19 cellular contexts compared by ENCODE assay signal in the genomic region with DNA sequence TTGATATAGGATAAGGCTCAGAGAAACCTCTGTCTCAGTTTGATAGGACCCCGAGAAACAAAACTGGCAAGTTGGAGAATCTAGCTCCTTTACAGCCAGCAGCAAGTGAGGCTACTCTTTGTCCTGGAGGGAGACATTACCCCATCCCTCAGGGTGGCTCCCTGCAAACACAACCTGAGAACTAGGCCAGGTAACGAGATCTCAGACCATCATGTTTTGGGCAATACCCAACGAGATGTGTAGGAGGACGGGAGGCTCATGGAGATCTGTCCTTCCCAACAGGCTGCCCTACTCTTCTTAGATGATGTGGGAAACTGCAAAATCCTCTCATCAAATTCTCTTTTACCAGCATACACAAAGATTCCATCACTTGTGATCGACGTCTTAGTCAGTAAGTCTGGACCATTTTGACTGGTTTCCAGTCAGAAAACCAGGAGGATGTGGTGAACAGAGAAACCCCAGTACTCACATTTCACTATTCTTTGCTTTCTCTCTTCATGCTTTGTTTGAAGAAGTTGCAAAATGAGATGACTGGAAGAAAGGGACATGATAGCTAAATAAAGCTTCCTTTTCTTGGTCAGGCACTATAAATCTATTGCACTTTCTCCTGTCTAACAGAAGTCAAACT. TPM values are rescaled to one million over a fixed set of nuclear protein-coding genes. Genes with fewer than 3 reads are reported as not detected.
DNase-seq lines count a peak whose midpoint lies in the region; ATAC-seq lines count a peak whose summit lies in the region.
"Had no signal": no experiment of that assay in that cellular context is flagged by ENCODE, and none has a peak within 500 bp of the region (broad histone marks: within the 10 kb centered on the region; RNA-seq: fewer than 3 reads in every experiment).

No MANE protein-coding gene starts in this region.

- no peaks in the 10 kb centered on the region for H3K9me3 ChIP-seq in thymus (ENCODE audit: control insufficient read depth)
- H3K9me3 ChIP-seq: heart left ventricle, tibial nerve had no signal

- peak overlapping the region; percentile 93 for H3K27ac Mint-ChIP-seq in activated T-cell treated with anti-CD3 and anti-CD28 coated beads, Interleukin-2, amount 50 U/mL, for 24 hours
- peak overlapping the region; percentile 3 for H3K27ac Mint-ChIP-seq in T-helper 1 cell treated with Interleukin-12 subunit alpha and Interleukin-12 subunit beta and Interleukin-4 antibody, amounts not matched to agents 30 μg/mL and 1 μg/mL, for 36 hours

- WGBS in thymus = 79% methylated on average over 6 of the region's 6 CpGs

- H3K27ac ChIP-seq in thymus (ENCODE audit: low read depth) = peak overlapping the region; percentile 31
- H3K27ac ChIP-seq: tibial nerve, VCaP had no signal

- no peaks in the 10 kb centered on the region for H3K9me3 Mint-ChIP-seq in activated T-cell treated with anti-CD3 and anti-CD28 coated beads, Interleukin-2, amount 50 U/mL, for 24 hours
- no peaks in the 10 kb centered on the region for H3K9me3 Mint-ChIP-seq in T-helper 1 cell treated with Interleukin-12 subunit alpha and Interleukin-12 subunit beta and Interleukin-4 antibody, amounts not matched to agents 30 μg/mL and 1 μg/mL, for 36 hours

- no peaks in the 10 kb centered on the region for H3K4me1 ChIP-seq in thymus (ENCODE audit: control insufficient read depth, insufficient read depth, low read length)
- H3K4me1 ChIP-seq: tibial nerve had no signal

- H3K36me3 ChIP-seq in thymus (ENCODE audit: control insufficient read depth, insufficient read depth) = no peaks in the 10 kb centered on the region
- H3K36me3 ChIP-seq: heart left ventricle, tibial nerve had no signal

- no peaks in the 10 kb centered on the region for H3K36me3 Mint-ChIP-seq in activated T-cell treated with anti-CD3 and anti-CD28 coated beads, Interleukin-2, amount 50 U/mL, for 24 hours (ENCODE audit: low read depth)
- no peaks in the 10 kb centered on the region for H3K36me3 Mint-ChIP-seq in T-helper 1 cell treated with Interleukin-12 subunit alpha and Interleukin-12 subunit beta and Interleukin-4 antibody, amounts not matched to agents 30 μg/mL and 1 μg/mL, for 36 hours (ENCODE audit: low read depth)

- no peak overlapping the region for H3K4me3 ChIP-seq in thymus (ENCODE audit: low read length)
- H3K4me3 ChIP-seq: heart left ventricle, tibial nerve had no signal

- peak overlapping the region; percentile 28 for H3K4me3 Mint-ChIP-seq in activated T-cell treated with anti-CD3 and anti-CD28 coated beads, Interleukin-2, amount 50 U/mL, for 24 hours
- H3K4me3 Mint-ChIP-seq in T-helper 1 cell treated with Interleukin-12 subunit alpha and Interleukin-12 subunit beta and Interleukin-4 antibody, amounts not matched to agents 30 μg/mL and 1 μg/mL, for 36 hours = no peak overlapping the region

- no peaks in the 10 kb centered on the region for H3K27me3 Mint-ChIP-seq in activated T-cell treated with anti-CD3 and anti-CD28 coated beads, Interleukin-2, amount 50 U/mL, for 24 hours
- H3K27me3 Mint-ChIP-seq in T-helper 1 cell treated with Interleukin-12 subunit alpha and Interleukin-12 subunit beta and Interleukin-4 antibody, amounts not matched to agents 30 μg/mL and 1 μg/mL, for 36 hours (ENCODE audit: low read depth) = peaks cover 24% of the 10 kb centered on the region

- H3K4me1 Mint-ChIP-seq in activated T-cell treated with anti-CD3 and anti-CD28 coated beads, Interleukin-2, amount 50 U/mL, for 24 hours (ENCODE audit: low read depth) = peaks cover 24% of the 10 kb centered on the region
- peaks cover 18% of the 10 kb centered on the region for H3K4me1 Mint-ChIP-seq in T-helper 1 cell treated with Interleukin-12 subunit alpha and Interleukin-12 subunit beta and Interleukin-4 antibody, amounts not matched to agents 30 μg/mL and 1 μg/mL, for 36 hours (ENCODE audit: low read depth)

- H3K27me3 ChIP-seq in thymus (ENCODE audit: control insufficient read depth, insufficient read depth) = no peaks in the 10 kb centered on the region

- no peak for ATAC-seq in HG02678 (IDR thresholded peaks at IDR 0.05; ENCODE audit: unreplicated experiment)
- ATAC-seq: HCT116, heart left ventricle, sciatic nerve had no signal

- peak; percentile 57 for DNase-seq in activated T-cell treated with anti-CD3 and anti-CD28 coated beads, Interleukin-2, amount 50 U/mL, for 24 hours
- no peak for DNase-seq in activated T-cell treated with anti-CD3 and anti-CD28 coated beads for 4 hours
- DNase-seq in central memory CD4-positive, alpha-beta T cell = peak; percentile 31
- no peak for DNase-seq in amygdala (lab: John Stamatoyannopoulos, UW)
- DNase-seq in NCI-H226 = no peak
- DNase-seq: Calu3, GF-D8, heart left ventricle, midbrain, NCI-H2029 treated with DMSO at 0.1 percent for 48 hours, NCI-H524 treated with DMSO at 0.1 percent for 48 hours, occipital lobe had no signal

RNA-seq across cellular contexts. Expression of a gene that starts 6.0 kb away (rescaled TPM):
- 2.9 TPM for polyA plus RNA-seq in thymus

RNA-seq across cellular contexts. Expression of a gene that starts 10.5 kb away (rescaled TPM):
- 6.8 TPM for polyA plus RNA-seq in thymus

RNA-seq across cellular contexts. Expression of a gene that starts 27.9 kb away (rescaled TPM):
- 3.6 TPM for polyA plus RNA-seq in thymus

RNA-seq across cellular contexts. Expression of a gene that starts 31.5 kb away (rescaled TPM):
- 1.2 TPM for polyA plus RNA-seq in thymus

RNA-seq across cellular contexts. Expression of a gene that starts 49.3 kb away (rescaled TPM):
- polyA plus RNA-seq in thymus = 0.89 TPM

Comparison
In these comparisons a context has a peak if more than half of its experiments do, and no peak if none do; other contexts are left out.
1. DNase-seq: peak in activated T-cell treated with anti-CD3 and anti-CD28 coated beads, Interleukin-2, amount 50 U/mL, for 24 hours (single experiment) and central memory CD4-positive, alpha-beta T cell (single experiment); none in activated T-cell treated with anti-CD3 and anti-CD28 coated beads for 4 hours (single experiment), amygdala (0 of 56) and NCI-H226 (single experiment).